ENCODE assay signal across 3 cellular contexts in the genomic region with DNA sequence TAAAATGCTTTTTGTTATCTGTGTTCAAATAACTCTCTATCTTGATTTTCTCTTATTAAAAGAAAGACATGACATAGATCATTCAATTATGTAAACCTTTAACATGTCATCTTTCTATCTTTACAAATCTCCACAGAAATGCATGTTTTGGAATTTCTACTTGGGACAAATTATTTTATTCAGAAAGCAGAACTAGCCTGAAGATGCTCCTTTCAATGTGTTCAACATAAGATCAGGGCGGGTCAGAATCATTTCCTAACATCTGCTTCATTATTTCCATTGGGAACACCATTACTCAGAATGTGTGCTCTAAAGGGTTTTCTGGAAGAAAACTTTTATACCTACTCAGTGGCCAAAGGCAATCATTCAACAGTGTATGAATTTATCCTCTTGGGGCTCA. TPM values are rescaled to one million over a fixed set of nuclear protein-coding genes. Genes with fewer than 3 reads are reported as not detected.
"Had no signal": no experiment of that assay in that cellular context is flagged by ENCODE, and none has a peak within 500 bp of the region (broad histone marks: within the 10 kb centered on the region; RNA-seq: fewer than 3 reads in every experiment).

Gene OR5AL1 (plus strand): TSS at position 301 of the 400 bp plus-strand sequence.

- ATAC-seq: GM12878 had no signal

- DNase-seq: GDM1, GF-D8 had no signal

- H3K4me3 ChIP-seq: GM12878 had no signal

RNA-seq across cellular contexts. Expression of gene OR5AL1, which starts in this region (rescaled TPM):
- polyA plus RNA-seq: GM12878 had no signal
